17 cellular contexts compared by ENCODE assay signal in the genomic region with DNA sequence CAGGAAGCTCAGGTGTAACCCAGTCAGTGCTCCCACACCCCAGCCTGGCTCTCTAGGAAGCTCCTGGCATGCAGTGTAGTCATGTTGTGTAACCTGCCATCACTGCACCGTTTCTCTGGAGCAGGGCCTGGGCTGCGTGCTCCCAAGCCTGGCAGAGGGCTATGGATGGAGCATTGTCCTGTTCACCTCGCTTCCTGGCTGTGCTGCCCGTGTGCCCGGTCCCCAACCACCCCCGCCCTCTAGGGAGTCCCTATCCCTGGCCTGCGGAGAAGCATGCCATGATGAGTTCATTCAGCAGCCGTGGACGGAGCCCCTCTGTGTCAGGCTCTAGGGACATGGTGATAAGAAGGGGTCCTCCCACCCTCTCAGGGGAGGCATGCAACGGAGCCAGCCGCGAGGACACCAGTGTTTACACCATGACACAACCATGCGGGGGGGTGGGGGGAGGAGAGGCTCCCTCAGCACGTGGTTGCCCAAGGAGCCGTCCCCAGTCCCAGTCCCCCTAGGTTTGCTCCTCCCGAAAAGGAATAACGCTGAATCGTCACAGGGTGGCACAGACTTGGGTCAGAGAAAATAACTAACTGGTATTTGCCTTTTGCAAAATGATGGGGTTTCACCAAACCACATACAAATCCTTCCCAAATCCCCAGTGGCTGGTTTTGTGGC.
"Had no signal": no experiment of that assay in that cellular context is flagged by ENCODE, and none has a peak within 500 bp of the region (broad histone marks: within the 10 kb centered on the region; RNA-seq: fewer than 3 reads in every experiment).

No MANE protein-coding gene starts in this region.

- H3K4me3 ChIP-seq: ascending aorta, gastrocnemius medialis, tibial nerve had no signal

- H3K9me3 ChIP-seq: gastrocnemius medialis had no signal

- ATAC-seq: activated naive CD8-positive, alpha-beta T cell treated with anti-CD3 and anti-CD28 coated beads, Interleukin-2, amount 50 U/mL, for 24 hours; gastrocnemius medialis; left colon; natural killer cell treated with Interleukin-12 subunit alpha and Interleukin-12 subunit beta and Interleukin-15 and Interleukin-18, amount 100 ng/mL, for 72 hours; stimulated activated naive CD8-positive, alpha-beta T cell treated with anti-CD3 and anti-CD28 coated beads, Interleukin-15, Interleukin-2, amounts not matched to agents 100 U/mL and 50 U/mL, for 24 hours had no signal

- FAIRE-seq: endometrium had no signal

- DNase-seq: activated CD4-positive, alpha-beta T cell treated with anti-CD3 and anti-CD28 coated beads, Interleukin-2, amount 50 U/mL, for 1 hour; activated CD4-positive, CD25-positive, alpha-beta regulatory T cell treated with anti-CD3 and anti-CD28 coated beads, Interleukin-2, amount 50 U/mL, for 72 hours; activated CD8-positive, alpha-beta memory T cell treated with anti-CD3 and anti-CD28 coated beads, Interleukin-2, amount 50 U/mL, for 4 hours; activated effector memory CD4-positive, alpha-beta T cell treated with Interleukin-2 at 50 U/mL for 16 hours; activated naive CD4-positive, alpha-beta T cell treated with anti-CD3 and anti-CD28 coated beads, Interleukin-2, amount 10 ng/mL, durations not matched to agents 7 days and 5 days; activated naive CD8-positive, alpha-beta T cell treated with anti-CD3 and anti-CD28 coated beads, Interleukin-2, amount 50 U/mL, for 24 hours; activated T-cell treated with anti-CD3 and anti-CD28 coated beads, Interleukin-2, amount 50 U/mL, for 48 hours; cortex of kidney; gastrocnemius medialis; left colon; stimulated activated naive CD8-positive, alpha-beta T cell treated with anti-CD3 and anti-CD28 coated beads, Interleukin-15, Interleukin-2, amounts not matched to agents 100 U/mL and 50 U/mL, for 24 hours; substantia nigra had no signal

- H3K27ac ChIP-seq: ascending aorta, gastrocnemius medialis, tibial nerve, VCaP had no signal

- H3K4me1 ChIP-seq: ascending aorta, gastrocnemius medialis had no signal

- H3K27me3 ChIP-seq: ascending aorta had no signal

- H3K36me3 ChIP-seq: gastrocnemius medialis had no signal
